Comparison of ENCODE assay signal across 8 cellular contexts in the genomic region with DNA sequence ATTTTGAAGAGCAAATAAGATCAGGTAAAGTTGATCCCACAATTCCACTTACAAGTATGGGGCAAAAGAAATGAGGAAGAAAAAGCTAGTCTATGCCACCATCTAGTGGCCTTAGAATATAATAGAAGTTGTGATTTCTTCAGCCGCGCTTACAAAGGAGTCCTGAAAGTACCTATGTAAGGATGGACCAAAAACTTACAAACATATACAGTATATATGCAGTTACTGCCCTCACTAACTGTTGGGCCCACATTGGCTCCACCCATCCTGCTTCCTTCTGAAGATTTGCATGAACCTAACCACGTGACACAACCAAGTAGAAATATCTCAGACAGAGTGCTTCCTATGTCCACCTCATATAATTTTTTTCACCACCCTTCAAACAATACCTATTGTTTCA.
DNase-seq lines count a peak whose midpoint lies in the region; ATAC-seq lines count a peak whose summit lies in the region.

No MANE protein-coding gene starts in this region.

- peak; percentile 7 for DNase-seq in ELF-1 (ENCODE audit: low read depth, low spot score)
- DNase-seq in NCI-H446 treated with DMSO at 0.1 percent for 48 hours (lab: John Stamatoyannopoulos, UW), result peak; percentile 8
- peak; percentile 11 for DNase-seq in amniotic stem cell (lab: John Stamatoyannopoulos, UW)
- DNase-seq in kidney tubule cell (ENCODE audit: low spot score), result peak; percentile 58
- no peak for DNase-seq in stimulated activated CD4-positive, alpha-beta T cell treated with anti-CD3 and anti-CD28 coated beads, Interleukin-1b, Interleukin-23, amount 100 ng/mL, for 48 hours
- no peak for DNase-seq in activated T-cell treated with anti-CD3 and anti-CD28 coated beads, Interleukin-2, amount 50 U/mL, for 48 hours

- ATAC-seq in GM21360 (IDR thresholded peaks at IDR 0.05; ENCODE audit: unreplicated experiment) (peak; percentile 69), HG03469 (IDR thresholded peaks at IDR 0.05; ENCODE audit: unreplicated experiment) (peak; percentile 74)

Comparison
In these comparisons a context has a peak if more than half of its experiments do, and no peak if none do; other contexts are left out.
1. DNase-seq: peak in ELF-1 (single experiment), NCI-H446 treated with DMSO at 0.1 percent for 48 hours (single experiment), amniotic stem cell (single experiment) and kidney tubule cell (single experiment); none in stimulated activated CD4-positive, alpha-beta T cell treated with anti-CD3 and anti-CD28 coated beads, Interleukin-1b, Interleukin-23, amount 100 ng/mL, for 48 hours (single experiment) and activated T-cell treated with anti-CD3 and anti-CD28 coated beads, Interleukin-2, amount 50 U/mL, for 48 hours (0 of 2).